8 cellular contexts compared by ENCODE assay signal in the genomic region with DNA sequence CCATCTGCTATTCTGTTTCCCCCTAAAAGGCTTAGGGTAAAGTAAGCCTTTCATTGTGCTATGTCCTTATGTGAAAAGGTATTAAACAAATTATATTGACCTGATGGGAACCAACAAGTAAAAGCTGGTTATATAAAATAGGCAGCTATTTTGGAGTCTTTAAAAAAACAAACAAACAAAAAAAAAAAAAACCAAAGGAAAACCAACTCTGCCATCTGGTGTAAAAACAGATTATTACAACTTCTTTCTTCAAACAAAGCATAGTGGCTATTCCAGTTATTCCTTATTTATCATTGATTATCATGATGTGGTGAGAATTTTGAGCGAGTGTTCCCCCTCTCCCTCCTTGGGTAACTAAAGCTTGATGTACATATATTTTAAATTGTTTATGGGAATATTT.
DNase-seq lines count a peak whose midpoint lies in the region; ATAC-seq and TF ChIP-seq lines count a peak whose summit lies in the region.

No MANE protein-coding gene starts in this region.

- H3K36me3 Mint-ChIP-seq in Calu3 (ENCODE audit: insufficient read depth, unreplicated experiment): no peaks in the 10 kb centered on the region

- H3K36me3 ChIP-seq in Karpas-422 (ENCODE audit: insufficient read depth, low read length): no peaks in the 10 kb centered on the region
- H3K36me3 ChIP-seq in neural cell (ENCODE audit: insufficient read depth, low read length): no peaks in the 10 kb centered on the region

- TF ChIP-seq CTCF in Calu3 (IDR thresholded peaks at IDR 0.05; ENCODE audit: unreplicated experiment) (peak; percentile 49), cardiac fibroblast (IDR thresholded peaks at IDR 0.05; ENCODE audit: low read depth, low read length) (no peak), neural cell (IDR thresholded peaks at IDR 0.05; ENCODE audit: poor library complexity, severe bottlenecking) (peak; percentile 74)

- no peak overlapping the region for H3K4me3 ChIP-seq in Karpas-422 (ENCODE audit: low read length)
- no peak overlapping the region for H3K4me3 ChIP-seq in cardiac fibroblast (replicated peaks in 1 of 2; ENCODE audit: low read depth in 2 of 2, low read length in 2 of 2)
- no peak overlapping the region for H3K4me3 ChIP-seq in neural cell (ENCODE audit: low read length)

- peak; percentile 73 for TF ChIP-seq RAD21 in neural cell (conservative IDR thresholded peaks at IDR 0.05)

- no TSS peak for BruUV-seq in Calu3 (replicated peaks; lab: Mats Ljungman, UMichigan)

- H3K9ac ChIP-seq in Karpas-422 (ENCODE audit: low read length) (no peak overlapping the region), neural cell (ENCODE audit: low read length) (no peak overlapping the region)

- CTCF ChIA-PET in Calu3 (lab: Charles Lee): interaction anchor here (0.6 to 1.9 kb wide), 9 partner anchors 10 to 223 kb away, joined by 3 to 10 read pairs (median 3); partner anchors contain the start of gene FHL2

- H3K27me3 ChIP-seq in Karpas-422 (ENCODE audit: low read length) (no peaks in the 10 kb centered on the region), neural cell (ENCODE audit: insufficient read depth, low read depth, low read length) (no peaks in the 10 kb centered on the region)

- no peak overlapping the region for H3K27ac Mint-ChIP-seq in Calu3 (ENCODE audit: unreplicated experiment)

- ATAC-seq in GM18870 (IDR thresholded peaks at IDR 0.05; ENCODE audit: unreplicated experiment) (no peak), HG02970 (IDR thresholded peaks at IDR 0.05; ENCODE audit: low FRiP score, unreplicated experiment) (no peak), GM19452 (IDR thresholded peaks at IDR 0.05; ENCODE audit: unreplicated experiment) (no peak)

- intact Hi-C loops in Calu3 (cut with micrococcal nuclease; ENCODE audit: unreplicated experiment): loop anchor here (1.0 kb wide), 4 partner anchors 62 to 176 kb away; no protein-coding TSS in a partner anchor

- no peak for TF ChIP-seq EP300 in neural cell (conservative IDR thresholded peaks at IDR 0.05; ENCODE audit: poor library complexity, severe bottlenecking)

- H3K27ac ChIP-seq in Karpas-422 (ENCODE audit: low read length) (no peak overlapping the region), neural cell (ENCODE audit: low read length) (no peak overlapping the region)

- H3K9me3 Mint-ChIP-seq in Calu3 (ENCODE audit: low read depth, unreplicated experiment): no peaks in the 10 kb centered on the region

- H4K20me1 ChIP-seq in Karpas-422 (ENCODE audit: insufficient read depth, low read depth, low read length): no peaks in the 10 kb centered on the region
- H4K20me1 ChIP-seq in neural cell (ENCODE audit: insufficient read depth): no peaks in the 10 kb centered on the region

- H3K4me3 Mint-ChIP-seq in Calu3 (ENCODE audit: low read depth, unreplicated experiment): no peak overlapping the region

- H3K9me3 ChIP-seq in Karpas-422 (ENCODE audit: low read length) (no peaks in the 10 kb centered on the region), neural cell (ENCODE audit: low read length) (no peaks in the 10 kb centered on the region)

- H3K27me3 Mint-ChIP-seq in Calu3 (ENCODE audit: unreplicated experiment): no peaks in the 10 kb centered on the region

- H3K4me1 ChIP-seq in Karpas-422 (ENCODE audit: low read length): no peaks in the 10 kb centered on the region

- no peaks in the 10 kb centered on the region for H3F3A ChIP-seq in neural cell (ENCODE audit: insufficient read depth, low read length, poor library complexity, severe bottlenecking)

- no peaks in the 10 kb centered on the region for H3K79me2 ChIP-seq in Karpas-422 (ENCODE audit: low read length)
- H3K79me2 ChIP-seq in neural cell (replicated peaks; ENCODE audit: insufficient read depth, low read length): no peaks in the 10 kb centered on the region

- H2AFZ ChIP-seq in Karpas-422 (ENCODE audit: low read length) (no peak overlapping the region), neural cell (ENCODE audit: low read depth, low read length) (no peak overlapping the region)

- H3K9me2 ChIP-seq in Karpas-422 (replicated peaks; ENCODE audit: insufficient read depth, low read length) (no peaks in the 10 kb centered on the region), neural cell (ENCODE audit: insufficient read depth, low read length) (no peaks in the 10 kb centered on the region)

- no peak overlapping the region for H3K4me2 ChIP-seq in Karpas-422 (ENCODE audit: low read depth, low read length, poor library complexity, severe bottlenecking)
- H3K4me2 ChIP-seq in neural cell (ENCODE audit: low read length): no peak overlapping the region

- DNase-seq in Calu3: no peak
- DNase-seq in Karpas-422: peak; percentile 49
- DNase-seq in cardiac fibroblast (ENCODE audit: low read depth in 2 of 2): peak; percentile 45 to 63
- DNase-seq in NCI-H1092 treated with DMSO at 0.1 percent for 48 hours (lab: John Stamatoyannopoulos, UW): no peak

- peaks cover 8% of the 10 kb centered on the region for H3K4me1 Mint-ChIP-seq in Calu3 (ENCODE audit: low read depth, unreplicated experiment)

TF ChIP-seq in neural cell, 6 proteins besides CTCF, POLR2A, EP300 and RAD21:
- TF ChIP-seq, protein P1, sequence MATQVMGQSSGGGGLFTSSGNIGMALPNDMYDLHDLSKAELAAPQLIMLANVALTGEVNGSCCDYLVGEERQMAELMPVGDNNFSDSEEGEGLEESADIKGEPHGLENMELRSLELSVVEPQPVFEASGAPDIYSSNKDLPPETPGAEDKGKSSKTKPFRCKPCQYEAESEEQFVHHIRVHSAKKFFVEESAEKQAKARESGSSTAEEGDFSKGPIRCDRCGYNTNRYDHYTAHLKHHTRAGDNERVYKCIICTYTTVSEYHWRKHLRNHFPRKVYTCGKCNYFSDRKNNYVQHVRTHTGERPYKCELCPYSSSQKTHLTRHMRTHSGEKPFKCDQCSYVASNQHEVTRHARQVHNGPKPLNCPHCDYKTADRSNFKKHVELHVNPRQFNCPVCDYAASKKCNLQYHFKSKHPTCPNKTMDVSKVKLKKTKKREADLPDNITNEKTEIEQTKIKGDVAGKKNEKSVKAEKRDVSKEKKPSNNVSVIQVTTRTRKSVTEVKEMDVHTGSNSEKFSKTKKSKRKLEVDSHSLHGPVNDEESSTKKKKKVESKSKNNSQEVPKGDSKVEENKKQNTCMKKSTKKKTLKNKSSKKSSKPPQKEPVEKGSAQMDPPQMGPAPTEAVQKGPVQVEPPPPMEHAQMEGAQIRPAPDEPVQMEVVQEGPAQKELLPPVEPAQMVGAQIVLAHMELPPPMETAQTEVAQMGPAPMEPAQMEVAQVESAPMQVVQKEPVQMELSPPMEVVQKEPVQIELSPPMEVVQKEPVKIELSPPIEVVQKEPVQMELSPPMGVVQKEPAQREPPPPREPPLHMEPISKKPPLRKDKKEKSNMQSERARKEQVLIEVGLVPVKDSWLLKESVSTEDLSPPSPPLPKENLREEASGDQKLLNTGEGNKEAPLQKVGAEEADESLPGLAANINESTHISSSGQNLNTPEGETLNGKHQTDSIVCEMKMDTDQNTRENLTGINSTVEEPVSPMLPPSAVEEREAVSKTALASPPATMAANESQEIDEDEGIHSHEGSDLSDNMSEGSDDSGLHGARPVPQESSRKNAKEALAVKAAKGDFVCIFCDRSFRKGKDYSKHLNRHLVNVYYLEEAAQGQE (IDR thresholded peaks at IDR 0.05; ENCODE audit: borderline replicate concordance): no peak
- TF ChIP-seq SMC3 (conservative IDR thresholded peaks at IDR 0.05; ENCODE audit: poor library complexity): peak; percentile 81
- TF ChIP-seq EZH2 (IDR thresholded peaks at IDR 0.05; ENCODE audit: borderline replicate concordance, insufficient read depth, low read length, poor library complexity, severe bottlenecking): no peak
- TF ChIP-seq POLR2AphosphoS5 (IDR thresholded peaks at IDR 0.05): no peak
- no peak for TF ChIP-seq MXI1 (conservative IDR thresholded peaks at IDR 0.05; ENCODE audit: poor library complexity, severe bottlenecking)
- no peak for TF ChIP-seq TAF1 (IDR thresholded peaks at IDR 0.05; ENCODE audit: low read depth)

Comparison
In these comparisons a context has a peak if more than half of its experiments do, and no peak if none do; other contexts are left out.
1. DNase-seq: peak in Karpas-422 (single experiment) and cardiac fibroblast (2 of 2); none in Calu3 (single experiment) and NCI-H1092 treated with DMSO at 0.1 percent for 48 hours (single experiment).